In genomic region chr20:20712474-20713243, GRCh38 we compare ENCODE assay signal across 1 cellular context.
A peak's percentile ranks its signal among the peaks of the same experiment; 100 is the strongest.
TF ChIP-seq lines count a peak whose summit lies in the region.

Gene RALGAPA2 (minus strand): TSS chr20:20712644. CDS start chr20:20712480, 164 bp downstream.

TF ChIP-seq in HepG2, 621 proteins besides CTCF, POLR2A, EP300 and RAD21 (continued from another document and continues in another):
- TF ChIP-seq HIC2 (CRISPR knock-in tag; IDR thresholded peaks at IDR 0.05; ENCODE audit: low read depth) (no peak; the same call in 1 of the 2 replicates), HDAC1 (CRISPR knock-in tag; IDR thresholded peaks at IDR 0.05) (peak; percentile 80), NKX3-1 (CRISPR knock-in tag; IDR thresholded peaks at IDR 0.05) (0 out of 2 replicates have a peak, but pooled peaks have one; percentile 35), HES4 (CRISPR knock-in tag; IDR thresholded peaks at IDR 0.05; ENCODE audit: borderline replicate concordance) (0 out of 2 replicates have a peak, but pooled peaks have one; percentile 84), ZNF709 (CRISPR knock-in tag; IDR thresholded peaks at IDR 0.05) (no peak), SKI (IDR thresholded peaks at IDR 0.05; ENCODE audit: partially characterized antibody) (peak; percentile 43), ZNF446 (CRISPR knock-in tag; IDR thresholded peaks at IDR 0.05) (no peak), SRSF9 (IDR thresholded peaks at IDR 0.05; ENCODE audit: borderline replicate concordance, insufficient read depth, low read depth, low read length, poor library complexity, severe bottlenecking) (no peak), ZNF883 (CRISPR knock-in tag; IDR thresholded peaks at IDR 0.05; ENCODE audit: not compliant biosample characterization) (peak; percentile 30), KDM3A (CRISPR knock-in tag; IDR thresholded peaks at IDR 0.05; ENCODE audit: low read depth) (peak; percentile 85), ZNF597 (CRISPR knock-in tag; IDR thresholded peaks at IDR 0.05) (no peak), ZNF24 (IDR thresholded peaks at IDR 0.05) (no peak), ZNF205 (CRISPR knock-in tag; IDR thresholded peaks at IDR 0.05) (peak; percentile 83), ZNF530 (CRISPR knock-in tag; IDR thresholded peaks at IDR 0.05; ENCODE audit: low read depth) (no peak), SPEN (CRISPR knock-in tag; IDR thresholded peaks at IDR 0.05; ENCODE audit: low read depth) (peak; percentile 87), NFE2L1 (CRISPR knock-in tag; IDR thresholded peaks at IDR 0.05; ENCODE audit: borderline replicate concordance) (no peak), ZNF441 (CRISPR knock-in tag; IDR thresholded peaks at IDR 0.05; ENCODE audit: borderline replicate concordance) (peak; percentile 80), E2F5 (CRISPR knock-in tag; conservative IDR thresholded peaks at IDR 0.05) (peak; percentile 88), ZNF232 (CRISPR knock-in tag; IDR thresholded peaks at IDR 0.05; ENCODE audit: borderline replicate concordance) (peak; percentile 19), ATF7 (IDR thresholded peaks at IDR 0.05) (no peak), ATF7 (CRISPR knock-in tag; IDR thresholded peaks at IDR 0.05) (no peak; the same call in 1 of the 2 replicates), ZFYVE20 (CRISPR knock-in tag; IDR thresholded peaks at IDR 0.05; ENCODE audit: borderline replicate concordance, low read depth) (0 out of 2 replicates have a peak, but pooled peaks have one; percentile 36), HMGXB4 (CRISPR knock-in tag; IDR thresholded peaks at IDR 0.05; ENCODE audit: borderline replicate concordance in 1 of 2, low read depth in 1 of 2) (peak; percentile 49 to 63; a peak in 1 of 4 replicates), SKIL (CRISPR knock-in tag; IDR thresholded peaks at IDR 0.05; ENCODE audit: borderline replicate concordance) (no peak), HDAC6 (IDR thresholded peaks at IDR 0.05; ENCODE audit: low read depth, low read length) (no peak), EED (CRISPR knock-in tag; IDR thresholded peaks at IDR 0.05) (peak; percentile 79), DRAP1 (CRISPR knock-in tag; IDR thresholded peaks at IDR 0.05) (peak; percentile 65), PBX3 (CRISPR knock-in tag; IDR thresholded peaks at IDR 0.05; ENCODE audit: borderline replicate concordance) (no peak), ZFP90 (CRISPR knock-in tag; IDR thresholded peaks at IDR 0.05; ENCODE audit: borderline replicate concordance) (peak; percentile 65; the same call in 1 of the 2 replicates), HNRNPK (IDR thresholded peaks at IDR 0.05; ENCODE audit: low read depth, low read length, poor library complexity, severe bottlenecking) (no peak), ZNF543 (CRISPR knock-in tag; IDR thresholded peaks at IDR 0.05) (peak; percentile 58; the same call in 1 of the 2 replicates), ZNF275 (CRISPR knock-in tag; IDR thresholded peaks at IDR 0.05; ENCODE audit: borderline replicate concordance) (peak; percentile 53), NFE2 (CRISPR knock-in tag; IDR thresholded peaks at IDR 0.05) (no peak), DPF2 (CRISPR knock-in tag; IDR thresholded peaks at IDR 0.05; ENCODE audit: borderline replicate concordance, low read depth) (no peak), ZSCAN20 (CRISPR knock-in tag; IDR thresholded peaks at IDR 0.05; ENCODE audit: borderline replicate concordance) (no peak), PHF8 (CRISPR knock-in tag; IDR thresholded peaks at IDR 0.05) (peak; percentile 84), ELF3 (CRISPR knock-in tag; IDR thresholded peaks at IDR 0.05) (peak; percentile 67), ZNF263 (CRISPR knock-in tag; IDR thresholded peaks at IDR 0.05) (0 out of 2 replicates have a peak, but pooled peaks have one; percentile 16), GABPB1 (CRISPR knock-in tag; IDR thresholded peaks at IDR 0.05) (peak; percentile 95), CC2D1A (CRISPR knock-in tag; IDR thresholded peaks at IDR 0.05) (no peak), PRMT3 (CRISPR knock-in tag; IDR thresholded peaks at IDR 0.05; ENCODE audit: borderline replicate concordance, low read depth) (no peak), HNF1A (IDR thresholded peaks at IDR 0.05; ENCODE audit: low read depth) (peak; percentile 16; the same call in 1 of the 2 replicates), HNF1A (CRISPR knock-in tag; IDR thresholded peaks at IDR 0.05; ENCODE audit: borderline replicate concordance) (peak; percentile 83), SP2 (CRISPR knock-in tag; IDR thresholded peaks at IDR 0.05) (peak; percentile 85), TRIM24 (CRISPR knock-in tag; IDR thresholded peaks at IDR 0.05) (no peak), SIN3A (IDR thresholded peaks at IDR 0.05; ENCODE audit: borderline replicate concordance, low read depth, low read length) (no peak; the same call in 1 of the 2 replicates), ZFP91 (CRISPR knock-in tag; IDR thresholded peaks at IDR 0.05; ENCODE audit: borderline replicate concordance) (peak; percentile 94), SIX4 (CRISPR knock-in tag; IDR thresholded peaks at IDR 0.05) (peak; percentile 76)
